19 cellular contexts compared by ENCODE assay signal in genomic region chr1:95145493-95145892, GRCh38.
"Had no signal": no experiment of that assay in that cellular context is flagged by ENCODE, and none has a peak within 500 bp of the region (broad histone marks: within the 10 kb centered on the region; RNA-seq: fewer than 3 reads in every experiment).

No MANE protein-coding gene starts in this region.

- H3K4me3 ChIP-seq: adrenal gland, smooth muscle cell, tibial artery had no signal

- H3K27ac Mint-ChIP-seq: activated naive CD4-positive, alpha-beta T cell treated with anti-CD3 and anti-CD28 coated beads, Interleukin-2, amount 50 U/mL, for 72 hours; nephron progenitor cell had no signal

- H3K36me3 Mint-ChIP-seq: activated naive CD4-positive, alpha-beta T cell treated with anti-CD3 and anti-CD28 coated beads, Interleukin-2, amount 50 U/mL, for 72 hours had no signal

- DNase-seq: activated CD4-positive, alpha-beta T cell treated with anti-CD3 and anti-CD28 coated beads, Interleukin-2, amount 50 U/mL, for 4 hours; activated gamma-delta T cell; adrenal gland; cerebellar nuclear complex; cortex of kidney; erythroblast; foreskin melanocyte; glutamatergic neuron; hippocampal formation; left cardiac atrium; nephron progenitor cell; nucleus accumbens; stimulated activated CD4-positive, alpha-beta T cell treated with anti-CD3 and anti-CD28 coated beads, Interleukin-4, amount 100 ng/mL, for 1 hour; stimulated activated naive CD4-positive, alpha-beta T cell treated with Interleukin-2 at 50 U/mL for 16 hours; tibial artery; WERI-Rb-1 had no signal

- H3K27ac ChIP-seq: adrenal gland, tibial artery, WERI-Rb-1 had no signal

- H3K4me1 ChIP-seq: tibial artery had no signal

- H3K4me3 Mint-ChIP-seq: nephron progenitor cell had no signal

- ATAC-seq: activated naive CD4-positive, alpha-beta T cell treated with anti-CD3 and anti-CD28 coated beads, Interleukin-2, amount 50 U/mL, for 72 hours; left cardiac atrium; sciatic nerve had no signal

- H3K9me3 Mint-ChIP-seq: activated naive CD4-positive, alpha-beta T cell treated with anti-CD3 and anti-CD28 coated beads, Interleukin-2, amount 50 U/mL, for 72 hours; nephron progenitor cell had no signal

- H3K36me3 ChIP-seq: adrenal gland, WERI-Rb-1 had no signal

- H3K27me3 ChIP-seq: adrenal gland, tibial artery had no signal

- H3K4me1 Mint-ChIP-seq: nephron progenitor cell had no signal

- H3K9me3 ChIP-seq: adrenal gland, tibial artery had no signal
